20 cellular contexts compared by ENCODE assay signal in genomic region chr6:46054531-46054930, GRCh38. TPM values are rescaled to one million over a fixed set of nuclear protein-coding genes. Genes with fewer than 3 reads are reported as not detected.
DNase-seq lines count a peak whose midpoint lies in the region; ATAC-seq and TF ChIP-seq lines count a peak whose summit lies in the region.
"Had no signal": no experiment of that assay in that cellular context is flagged by ENCODE, and none has a peak within 500 bp of the region (broad histone marks: within the 10 kb centered on the region; RNA-seq: fewer than 3 reads in every experiment).

No MANE protein-coding gene starts in this region.

- H3K27me3 ChIP-seq in heart left ventricle: no peaks in the 10 kb centered on the region
- no peaks in the 10 kb centered on the region for H3K27me3 ChIP-seq in esophagus muscularis mucosa

- H3K4me1 ChIP-seq in heart left ventricle: peaks cover 6 to 45% (median 30%) of the 10 kb centered on the region in 12 donors
- peaks cover 0 to 28% (median 5%) of the 10 kb centered on the region in 4 donors for H3K4me1 ChIP-seq in esophagus muscularis mucosa

- no peak for TF ChIP-seq CTCF in heart left ventricle (IDR thresholded peaks at IDR 0.05)
- no peak for TF ChIP-seq CTCF in esophagus muscularis mucosa (IDR thresholded peaks at IDR 0.05)
- no peak for TF ChIP-seq CTCF in nephron progenitor cell (IDR thresholded peaks at IDR 0.05)
- TF ChIP-seq CTCF in type B pancreatic cell (conservative IDR thresholded peaks at IDR 0.05): no peak

- 58 to 69% (median 64%) methylated on average over 4 of the region's 4 CpGs for WGBS in heart left ventricle, 4 donors
- 80% methylated on average over 4 of the region's 4 CpGs for WGBS in esophagus muscularis mucosa

- CTCF ChIA-PET in activated CD4-positive, alpha-beta T cell treated with anti-CD3 and anti-CD28 coated beads, Interleukin-2, amount 10 ng/mL, durations not matched to agents 7 days and 5 days (lab: Charles Lee): no interaction called here

- intact Hi-C loops in heart left ventricle (cut with DNase I): no loop called here
- intact Hi-C loops in cardiac septum (cut with DNase I): no loop called here
- intact Hi-C loops in esophagus muscularis mucosa (cut with DNase I): no loop called here

- no peak for TF ChIP-seq EP300 in esophagus muscularis mucosa (IDR thresholded peaks at IDR 0.05)

- no peaks in the 10 kb centered on the region for H3K36me3 ChIP-seq in heart left ventricle
- H3K36me3 ChIP-seq in esophagus muscularis mucosa: no peaks in the 10 kb centered on the region

- no peak for TF ChIP-seq POLR2A in heart left ventricle (IDR thresholded peaks at IDR 0.05)
- TF ChIP-seq POLR2A in esophagus muscularis mucosa (IDR thresholded peaks at IDR 0.05; ENCODE audit: low read depth): no peak

- peaks cover 0 to 11% (median 0%) of the 10 kb centered on the region in 12 donors for H3K9me3 ChIP-seq in heart left ventricle
- H3K9me3 ChIP-seq in esophagus muscularis mucosa: no peaks in the 10 kb centered on the region

- H3K36me3 Mint-ChIP-seq in nephron progenitor cell (ENCODE audit: low read depth): no peaks in the 10 kb centered on the region
- no peaks in the 10 kb centered on the region for H3K36me3 Mint-ChIP-seq in type B pancreatic cell
- no peaks in the 10 kb centered on the region for H3K36me3 Mint-ChIP-seq in activated CD4-positive, alpha-beta T cell treated with anti-CD3 and anti-CD28 coated beads, Interleukin-2, amount 10 ng/mL, durations not matched to agents 7 days and 5 days (ENCODE audit: low read depth)
- H3K36me3 Mint-ChIP-seq: CD14-positive monocyte had no signal

- DNase-seq in heart left ventricle (no peak), cardiac septum (ENCODE audit: low spot score) (no peak), esophagus muscularis mucosa (ENCODE audit: extremely low spot score) (peak; percentile 47), nephron progenitor cell (no peak), type B pancreatic cell (ENCODE audit: extremely low spot score, unreplicated experiment) (no peak)
- DNase-seq in activated CD4-positive, alpha-beta T cell treated with anti-CD3 and anti-CD28 coated beads, Interleukin-2, amount 10 ng/mL, durations not matched to agents 7 days and 5 days: no peak
- DNase-seq: COR-L47, DMS153, EL, MV-4-11, NCI-H1436, NCI-H2081 treated with DMSO at 0.1 percent for 48 hours, NCI-H2227 treated with DMSO at 0.1 percent for 48 hours, NCI-H526 treated with DMSO at 0.1 percent for 48 hours had no signal

- ATAC-seq in heart left ventricle: peak in 1 of 4 donors; percentile 29
- ATAC-seq in HG02981 (IDR thresholded peaks at IDR 0.05; ENCODE audit: unreplicated experiment): no peak
- no peak for ATAC-seq in HG03565 (IDR thresholded peaks at IDR 0.05; ENCODE audit: unreplicated experiment)

- H3K27me3 Mint-ChIP-seq in nephron progenitor cell (ENCODE audit: low read depth, poor library complexity): peaks cover 3% of the 10 kb centered on the region
- no peaks in the 10 kb centered on the region for H3K27me3 Mint-ChIP-seq in type B pancreatic cell
- peaks cover 7% of the 10 kb centered on the region for H3K27me3 Mint-ChIP-seq in activated CD4-positive, alpha-beta T cell treated with anti-CD3 and anti-CD28 coated beads, Interleukin-2, amount 10 ng/mL, durations not matched to agents 7 days and 5 days

- H3K4me3 ChIP-seq in heart left ventricle (no peak overlapping the region), esophagus muscularis mucosa (no peak overlapping the region)

- POLR2A ChIA-PET in activated CD4-positive, alpha-beta T cell treated with anti-CD3 and anti-CD28 coated beads, Interleukin-2, amount 10 ng/mL, durations not matched to agents 7 days and 5 days (lab: Charles Lee): no interaction called here

- H3K27ac Mint-ChIP-seq in nephron progenitor cell (peak overlapping the region; percentile 30), type B pancreatic cell (peak overlapping the region; percentile 1)
- H3K27ac Mint-ChIP-seq in activated CD4-positive, alpha-beta T cell treated with anti-CD3 and anti-CD28 coated beads, Interleukin-2, amount 10 ng/mL, durations not matched to agents 7 days and 5 days: no peak overlapping the region
- H3K27ac Mint-ChIP-seq: CD14-positive monocyte had no signal

- H3K27ac ChIP-seq in heart left ventricle (peak overlapping the region; percentile 2 to 93 (median 80)), esophagus muscularis mucosa (replicated peaks in 1 of 4) (no peak overlapping the region)
- H3K27ac ChIP-seq: HL-60 had no signal

- H3K9me3 Mint-ChIP-seq in nephron progenitor cell: peaks cover 24% of the 10 kb centered on the region
- peaks cover 4% of the 10 kb centered on the region for H3K9me3 Mint-ChIP-seq in type B pancreatic cell
- H3K9me3 Mint-ChIP-seq in activated CD4-positive, alpha-beta T cell treated with anti-CD3 and anti-CD28 coated beads, Interleukin-2, amount 10 ng/mL, durations not matched to agents 7 days and 5 days: no peaks in the 10 kb centered on the region

- H3K4me3 Mint-ChIP-seq in nephron progenitor cell (no peak overlapping the region), type B pancreatic cell (no peak overlapping the region)
- H3K4me3 Mint-ChIP-seq in activated CD4-positive, alpha-beta T cell treated with anti-CD3 and anti-CD28 coated beads, Interleukin-2, amount 10 ng/mL, durations not matched to agents 7 days and 5 days: no peak overlapping the region
- H3K4me3 Mint-ChIP-seq: CD14-positive monocyte had no signal

- peaks cover 27% of the 10 kb centered on the region for H3K4me1 Mint-ChIP-seq in nephron progenitor cell
- H3K4me1 Mint-ChIP-seq in type B pancreatic cell (ENCODE audit: unreplicated experiment): peaks cover 17% of the 10 kb centered on the region
- peaks cover 8% of the 10 kb centered on the region for H3K4me1 Mint-ChIP-seq in activated CD4-positive, alpha-beta T cell treated with anti-CD3 and anti-CD28 coated beads, Interleukin-2, amount 10 ng/mL, durations not matched to agents 7 days and 5 days

RNA-seq across cellular contexts. Expression of gene CLIC5, which starts 38.9 kb away (rescaled TPM):
- 100 to 1,000 TPM; 213 to 381 (median 247) TPM for total RNA-seq in heart left ventricle
- polyA plus RNA-seq in heart left ventricle: 10 to 100 TPM; 63.0 to 63.2 TPM
- total RNA-seq in cardiac septum: 376 TPM
- 1 to 10 TPM; 5.3 to 7.2 (median 6.3) TPM for total RNA-seq in esophagus muscularis mucosa
- 31.3 and 75.8 TPM in 2 replicates for total RNA-seq in type B pancreatic cell (ENCODE audit: low replicate concordance)
- total RNA-seq in activated CD4-positive, alpha-beta T cell treated with anti-CD3 and anti-CD28 coated beads, Interleukin-2, amount 10 ng/mL, durations not matched to agents 7 days and 5 days: 1 to 10 TPM; 3.7 to 3.8 TPM
- total RNA-seq: A172, RPMI7951 had no signal
- polyA plus RNA-seq: CD14-positive monocyte had no signal

Comparison
In these comparisons a context has a peak if more than half of its experiments do, and no peak if none do; other contexts are left out.
1. H3K27ac ChIP-seq: peak in heart left ventricle (12 of 12); none in esophagus muscularis mucosa (0 of 4).